Comparison of ENCODE assay signal across 8 cellular contexts in the genomic region with DNA sequence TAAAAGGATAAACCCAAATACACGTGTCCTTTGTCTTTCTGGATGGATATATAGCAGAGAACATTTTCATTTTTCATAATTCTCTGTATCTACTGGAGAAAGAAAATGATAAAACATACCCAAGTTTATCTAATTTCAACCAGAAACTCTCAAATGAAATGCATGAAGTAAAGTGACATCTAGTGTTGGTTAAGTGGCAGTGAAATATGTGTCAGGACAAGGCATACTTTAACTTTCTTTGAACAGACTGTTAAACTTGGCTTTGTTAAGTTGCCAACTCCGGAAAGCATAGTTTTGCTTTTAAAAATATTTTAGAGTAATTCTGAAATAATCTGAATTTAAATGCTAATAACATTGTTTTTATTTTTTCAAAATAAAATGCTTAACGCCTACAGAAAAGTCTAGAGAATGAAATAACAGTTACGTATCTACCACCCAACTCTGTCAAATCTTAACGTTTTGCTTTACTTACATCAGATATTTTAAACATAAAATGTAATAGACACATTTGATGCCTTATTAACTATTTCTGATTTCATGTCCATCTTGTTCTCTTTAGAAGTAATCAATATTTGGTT. TPM values are rescaled to one million over a fixed set of nuclear protein-coding genes. Genes with fewer than 3 reads are reported as not detected.
DNase-seq lines count a peak whose midpoint lies in the region; ATAC-seq, FAIRE-seq and TF ChIP-seq lines count a peak whose summit lies in the region.

No MANE protein-coding gene starts in this region.

- POLR2A ChIA-PET in activated CD4-positive, alpha-beta memory T cell treated with anti-CD3 and anti-CD28 coated beads, Interleukin-2, amount 10 ng/mL, durations not matched to agents 7 days and 5 days (lab: Charles Lee) = no interaction called here

- H3K27ac Mint-ChIP-seq in activated naive CD4-positive, alpha-beta T cell treated with anti-CD3 and anti-CD28 coated beads for 36 hours = no peak overlapping the region
- H3K27ac Mint-ChIP-seq in activated CD4-positive, alpha-beta memory T cell treated with anti-CD3 and anti-CD28 coated beads, Interleukin-2, amount 10 ng/mL, durations not matched to agents 7 days and 5 days = no peak overlapping the region

- no peak overlapping the region for H3K4me3 Mint-ChIP-seq in activated naive CD4-positive, alpha-beta T cell treated with anti-CD3 and anti-CD28 coated beads for 36 hours
- H3K4me3 Mint-ChIP-seq in activated CD4-positive, alpha-beta memory T cell treated with anti-CD3 and anti-CD28 coated beads, Interleukin-2, amount 10 ng/mL, durations not matched to agents 7 days and 5 days = no peak overlapping the region

- CTCF ChIA-PET in activated naive CD4-positive, alpha-beta T cell treated with anti-CD3 and anti-CD28 coated beads for 36 hours (lab: Charles Lee) = no interaction called here
- CTCF ChIA-PET in activated CD4-positive, alpha-beta memory T cell treated with anti-CD3 and anti-CD28 coated beads, Interleukin-2, amount 10 ng/mL, durations not matched to agents 7 days and 5 days (lab: Charles Lee) = no interaction called here

- H3K27me3 ChIP-seq in testis = no peaks in the 10 kb centered on the region

- no peaks in the 10 kb centered on the region for H3K4me1 Mint-ChIP-seq in activated naive CD4-positive, alpha-beta T cell treated with anti-CD3 and anti-CD28 coated beads for 36 hours (ENCODE audit: low read depth)
- no peaks in the 10 kb centered on the region for H3K4me1 Mint-ChIP-seq in activated CD4-positive, alpha-beta memory T cell treated with anti-CD3 and anti-CD28 coated beads, Interleukin-2, amount 10 ng/mL, durations not matched to agents 7 days and 5 days

- H3K9me3 ChIP-seq in testis = no peaks in the 10 kb centered on the region

- H3K36me3 Mint-ChIP-seq in activated naive CD4-positive, alpha-beta T cell treated with anti-CD3 and anti-CD28 coated beads for 36 hours (ENCODE audit: low read depth) = no peaks in the 10 kb centered on the region
- no peaks in the 10 kb centered on the region for H3K36me3 Mint-ChIP-seq in activated CD4-positive, alpha-beta memory T cell treated with anti-CD3 and anti-CD28 coated beads, Interleukin-2, amount 10 ng/mL, durations not matched to agents 7 days and 5 days (ENCODE audit: low read depth)

- H3K4me3 ChIP-seq in LNCaP clone FGC (ENCODE audit: low read depth, low read length) (no peak overlapping the region), testis (no peak overlapping the region)

- ATAC-seq in SK-N-SH treated with all-trans-retinoic acid at 6 μM for 48 hours = peak; percentile 77; the same call in 2 of the 3 replicates

- peaks cover 5% of the 10 kb centered on the region for H3K4me1 ChIP-seq in testis

- H3K9me3 Mint-ChIP-seq in activated naive CD4-positive, alpha-beta T cell treated with anti-CD3 and anti-CD28 coated beads for 36 hours = no peaks in the 10 kb centered on the region
- H3K9me3 Mint-ChIP-seq in activated CD4-positive, alpha-beta memory T cell treated with anti-CD3 and anti-CD28 coated beads, Interleukin-2, amount 10 ng/mL, durations not matched to agents 7 days and 5 days = no peaks in the 10 kb centered on the region

- no peak overlapping the region for H3K27ac ChIP-seq in testis

- H3K27me3 Mint-ChIP-seq in activated naive CD4-positive, alpha-beta T cell treated with anti-CD3 and anti-CD28 coated beads for 36 hours (ENCODE audit: low read depth) = peaks cover 4% of the 10 kb centered on the region
- H3K27me3 Mint-ChIP-seq in activated CD4-positive, alpha-beta memory T cell treated with anti-CD3 and anti-CD28 coated beads, Interleukin-2, amount 10 ng/mL, durations not matched to agents 7 days and 5 days = peaks cover 17% of the 10 kb centered on the region

- no peaks in the 10 kb centered on the region for H3K36me3 ChIP-seq in testis (ENCODE audit: low read depth, missing control alignments)

- intact Hi-C loops in testis (cut with DNase I; ENCODE audit: low total_unique reads) = no loop called here
- intact Hi-C loops in activated naive CD4-positive, alpha-beta T cell treated with anti-CD3 and anti-CD28 coated beads for 36 hours (cut with micrococcal nuclease) = loop anchor here (1.0 to 5.0 kb wide), 3 partner anchors 192 to 698 kb away; no protein-coding TSS in a partner anchor

- WGBS in testis, 2 donors = 57 to 60% methylated on average over 5 of the region's 5 CpGs

- peak; percentile 57 for TF ChIP-seq CTCF in D721Med (IDR thresholded peaks at IDR 0.05; ENCODE audit: insufficient read depth, missing control alignments)
- peak; percentile 77 for TF ChIP-seq CTCF in LNCaP clone FGC (IDR thresholded peaks at IDR 0.05; ENCODE audit: control insufficient read depth, extremely low read depth, insufficient read depth)
- TF ChIP-seq CTCF in testis (IDR thresholded peaks at IDR 0.05) = peak; percentile 60 to 64 (median 64)

- TF ChIP-seq POLR2A in testis (IDR thresholded peaks at IDR 0.05) = no peak

- FAIRE-seq in D721Med (lab: Jason Lieb, UNC) = no peak

- DNase-seq in D721Med (ENCODE audit: insufficient read length, low spot score) (no peak), LNCaP clone FGC (ENCODE audit: low read depth) (no peak), germinal center (ENCODE audit: low spot score) (peak; percentile 32), testis (no peak), GF-D8 (lab: John Stamatoyannopoulos, UW) (no peak)
- DNase-seq in activated naive CD4-positive, alpha-beta T cell treated with anti-CD3 and anti-CD28 coated beads for 36 hours = no peak
- DNase-seq in activated CD4-positive, alpha-beta memory T cell treated with anti-CD3 and anti-CD28 coated beads, Interleukin-2, amount 10 ng/mL, durations not matched to agents 7 days and 5 days = no peak

TF ChIP-seq in SK-N-SH treated with all-trans-retinoic acid at 6 μM for 48 hours, 23 proteins besides CTCF, POLR2A, EP300 and RAD21 (continues in another document):
- TF ChIP-seq, protein P1, sequence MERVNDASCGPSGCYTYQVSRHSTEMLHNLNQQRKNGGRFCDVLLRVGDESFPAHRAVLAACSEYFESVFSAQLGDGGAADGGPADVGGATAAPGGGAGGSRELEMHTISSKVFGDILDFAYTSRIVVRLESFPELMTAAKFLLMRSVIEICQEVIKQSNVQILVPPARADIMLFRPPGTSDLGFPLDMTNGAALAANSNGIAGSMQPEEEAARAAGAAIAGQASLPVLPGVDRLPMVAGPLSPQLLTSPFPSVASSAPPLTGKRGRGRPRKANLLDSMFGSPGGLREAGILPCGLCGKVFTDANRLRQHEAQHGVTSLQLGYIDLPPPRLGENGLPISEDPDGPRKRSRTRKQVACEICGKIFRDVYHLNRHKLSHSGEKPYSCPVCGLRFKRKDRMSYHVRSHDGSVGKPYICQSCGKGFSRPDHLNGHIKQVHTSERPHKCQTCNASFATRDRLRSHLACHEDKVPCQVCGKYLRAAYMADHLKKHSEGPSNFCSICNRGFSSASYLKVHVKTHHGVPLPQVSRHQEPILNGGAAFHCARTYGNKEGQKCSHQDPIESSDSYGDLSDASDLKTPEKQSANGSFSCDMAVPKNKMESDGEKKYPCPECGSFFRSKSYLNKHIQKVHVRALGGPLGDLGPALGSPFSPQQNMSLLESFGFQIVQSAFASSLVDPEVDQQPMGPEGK (CRISPR knock-in tag; IDR thresholded peaks at IDR 0.05; ENCODE audit: borderline replicate concordance) = no peak
- TF ChIP-seq ZNF70 (CRISPR knock-in tag; IDR thresholded peaks at IDR 0.05) (no peak), SNAI2 (CRISPR knock-in tag; IDR thresholded peaks at IDR 0.05) (no peak), CREB5 (CRISPR knock-in tag; IDR thresholded peaks at IDR 0.05; ENCODE audit: low read depth) (no peak), TCF4 (CRISPR knock-in tag; IDR thresholded peaks at IDR 0.05; ENCODE audit: borderline replicate concordance) (no peak), ZFP30 (CRISPR knock-in tag; IDR thresholded peaks at IDR 0.05) (no peak), ZNF8 (CRISPR knock-in tag; IDR thresholded peaks at IDR 0.05) (no peak), PPARA (CRISPR knock-in tag; IDR thresholded peaks at IDR 0.05; ENCODE audit: borderline replicate concordance) (no peak), GLIS3 (CRISPR knock-in tag; IDR thresholded peaks at IDR 0.05) (no peak)
- TF ChIP-seq, protein P2, sequence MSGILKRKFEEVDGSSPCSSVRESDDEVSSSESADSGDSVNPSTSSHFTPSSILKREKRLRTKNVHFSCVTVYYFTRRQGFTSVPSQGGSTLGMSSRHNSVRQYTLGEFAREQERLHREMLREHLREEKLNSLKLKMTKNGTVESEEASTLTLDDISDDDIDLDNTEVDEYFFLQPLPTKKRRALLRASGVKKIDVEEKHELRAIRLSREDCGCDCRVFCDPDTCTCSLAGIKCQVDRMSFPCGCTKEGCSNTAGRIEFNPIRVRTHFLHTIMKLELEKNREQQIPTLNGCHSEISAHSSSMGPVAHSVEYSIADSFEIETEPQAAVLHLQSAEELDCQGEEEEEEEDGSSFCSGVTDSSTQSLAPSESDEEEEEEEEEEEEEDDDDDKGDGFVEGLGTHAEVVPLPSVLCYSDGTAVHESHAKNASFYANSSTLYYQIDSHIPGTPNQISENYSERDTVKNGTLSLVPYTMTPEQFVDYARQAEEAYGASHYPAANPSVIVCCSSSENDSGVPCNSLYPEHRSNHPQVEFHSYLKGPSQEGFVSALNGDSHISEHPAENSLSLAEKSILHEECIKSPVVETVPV (CRISPR knock-in tag; IDR thresholded peaks at IDR 0.05) = no peak

RNA-seq across cellular contexts. Expression of gene NTN4, which starts 25.2 kb away (rescaled TPM):
- 10 to 100 TPM; 43.8 to 84.9 TPM for total RNA-seq in testis
- polyA plus RNA-seq in testis (ENCODE audit: insufficient read depth, low read depth, low replicate concordance) = 15.9 TPM
- total RNA-seq in activated naive CD4-positive, alpha-beta T cell treated with anti-CD3 and anti-CD28 coated beads for 36 hours = not detected
- total RNA-seq in activated CD4-positive, alpha-beta memory T cell treated with anti-CD3 and anti-CD28 coated beads, Interleukin-2, amount 10 ng/mL, durations not matched to agents 7 days and 5 days = under 1 TPM; 0.25 to 0.63 TPM

RNA-seq across cellular contexts. Expression of gene SNRPF, which starts 43.0 kb away (rescaled TPM):
- total RNA-seq in testis = 10 to 100 TPM; 10.3 to 11.6 TPM
- polyA plus RNA-seq in testis (ENCODE audit: insufficient read depth, low read depth, low replicate concordance) = 30.6 TPM
- total RNA-seq in activated naive CD4-positive, alpha-beta T cell treated with anti-CD3 and anti-CD28 coated beads for 36 hours = 10 to 100 TPM; 57.4 to 59.9 TPM
- 10 to 100 TPM; 32.0 to 33.1 TPM for total RNA-seq in activated CD4-positive, alpha-beta memory T cell treated with anti-CD3 and anti-CD28 coated beads, Interleukin-2, amount 10 ng/mL, durations not matched to agents 7 days and 5 days

Comparison
In these comparisons a context has a peak if more than half of its experiments do, and no peak if none do; other contexts are left out.
1. RNA of gene NTN4, which starts 25.2 kb away (total RNA-seq): 43.8 to 84.9 TPM in testis; 0.25 to 0.63 TPM in activated CD4-positive, alpha-beta memory T cell treated with anti-CD3 and anti-CD28 coated beads, Interleukin-2, amount 10 ng/mL, durations not matched to agents 7 days and 5 days and not detected in activated naive CD4-positive, alpha-beta T cell treated with anti-CD3 and anti-CD28 coated beads for 36 hours; every median in the first group is over 10 times any median in the second.
2. Peak in every context shown above with its lines, with median percentiles within 50 percentile points of each other: CTCF ChIP-seq.